ENCODE assay signal across 22 cellular contexts in the genomic region with DNA sequence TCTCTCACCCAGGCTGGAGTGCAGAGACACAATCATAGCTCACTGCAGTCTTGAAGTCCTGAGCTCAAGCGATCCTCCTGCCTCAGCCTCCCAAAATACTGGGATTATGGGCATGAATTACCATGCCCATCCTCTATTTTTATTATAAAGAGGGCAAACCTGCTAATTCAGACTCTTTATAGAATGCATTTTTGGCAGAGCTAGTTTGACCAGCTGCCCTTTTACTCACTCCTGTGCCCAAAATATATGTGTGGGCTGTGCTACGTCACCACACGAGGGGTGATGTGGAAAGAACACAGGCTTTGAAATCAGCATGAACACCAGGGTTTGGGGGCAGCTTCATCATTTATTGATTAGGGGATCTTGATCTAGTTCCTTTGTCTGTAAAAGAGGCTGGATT.
"Had no signal": no experiment of that assay in that cellular context is flagged by ENCODE, and none has a peak within 500 bp of the region (broad histone marks: within the 10 kb centered on the region; RNA-seq: fewer than 3 reads in every experiment).

No MANE protein-coding gene starts in this region.

- H3K27me3 ChIP-seq: hepatocyte, right atrium auricular region, stomach, testis, thyroid gland, transverse colon, upper lobe of left lung, vagina had no signal

- H3K4me2 ChIP-seq: hepatocyte, smooth muscle cell had no signal

- H3K79me2 ChIP-seq: hepatocyte had no signal

- H3K27ac ChIP-seq: heart right ventricle, hepatocyte, left ventricle myocardium inferior, right atrium auricular region, stomach, testis, thyroid gland, transverse colon, upper lobe of left lung, vagina had no signal

- H3K36me3 ChIP-seq: heart right ventricle, left ventricle myocardium inferior, right atrium auricular region, stomach, thyroid gland, transverse colon, upper lobe of left lung, vagina had no signal

- H2AFZ ChIP-seq: hepatocyte had no signal

- ATAC-seq: heart right ventricle; mucosa of descending colon; naive thymus-derived CD4-positive, alpha-beta T cell; natural killer cell treated with Interleukin-12 subunit alpha and Interleukin-12 subunit beta and Interleukin-15 and Interleukin-18, amount 100 ng/mL, for 72 hours; sciatic nerve; stimulated activated naive B cell treated with anti-CD40 and anti-IgM and Interleukin-4, amounts not matched to agents 10 μg/mL and 1 μg/mL and 100 μg/mL, for 72 hours; stimulated activated naive CD8-positive, alpha-beta T cell treated with anti-CD3 and anti-CD28 coated beads, Interleukin-15, Interleukin-2, amounts not matched to agents 100 U/mL and 50 U/mL, for 24 hours had no signal

- DNase-seq: heart right ventricle; islet precursor cell; left ventricle myocardium inferior; midbrain; mucosa of descending colon; naive thymus-derived CD4-positive, alpha-beta T cell; stimulated activated CD4-positive, alpha-beta T cell treated with anti-CD3 and anti-CD28 coated beads, Interleukin-2, amount 100 ng/mL, for 24 hours; stimulated activated CD4-positive, alpha-beta T cell treated with anti-CD3 and anti-CD28 coated beads, Interleukin-4, amount 100 ng/mL, for 1 hour; stimulated activated naive B cell treated with anti-CD40 and anti-IgM and Interleukin-4, amounts not matched to agents 10 μg/mL and 1 μg/mL and 100 μg/mL, for 72 hours; stimulated activated naive CD8-positive, alpha-beta T cell treated with anti-CD3 and anti-CD28 coated beads, Interleukin-15, Interleukin-2, amounts not matched to agents 100 U/mL and 50 U/mL, for 24 hours; stomach; testis; thyroid gland; transverse colon; upper lobe of left lung had no signal

- H3K4me3 ChIP-seq: heart right ventricle, hepatocyte, left ventricle myocardium inferior, lung, mucosa of descending colon, right atrium auricular region, smooth muscle cell, stomach, testis, thyroid gland, transverse colon, upper lobe of left lung, vagina had no signal

- H3K9me3 ChIP-seq: heart right ventricle, left ventricle myocardium inferior, mucosa of descending colon, right atrium auricular region, stomach, testis, thyroid gland, transverse colon, upper lobe of left lung, vagina had no signal

- H3K4me1 ChIP-seq: heart right ventricle, left ventricle myocardium inferior, right atrium auricular region, testis, transverse colon, upper lobe of left lung had no signal
